In genomic region chr19:11180346-11180745, GRCh38 we compare ENCODE assay signal across 12 cellular contexts. TPM values are rescaled to one million over a fixed set of nuclear protein-coding genes. Genes with fewer than 3 reads are reported as not detected.
A peak's percentile ranks its signal among the peaks of the same experiment; 100 is the strongest.
DNase-seq lines count a peak whose midpoint lies in the region; ATAC-seq and TF ChIP-seq lines count a peak whose summit lies in the region.
"Had no signal": no experiment of that assay in that cellular context is flagged by ENCODE, and none has a peak within 500 bp of the region (broad histone marks: within the 10 kb centered on the region; RNA-seq: fewer than 3 reads in every experiment).

No MANE protein-coding gene starts in this region.

- no peaks in the 10 kb centered on the region for H3K27me3 ChIP-seq in right cardiac atrium (ENCODE audit: control insufficient read depth, insufficient read depth)

- H3K27me3 Mint-ChIP-seq in T-helper 17 cell = peaks cover 5% of the 10 kb centered on the region
- H3K27me3 Mint-ChIP-seq in stimulated activated memory B cell treated with anti-CD40 and anti-IgM and Interleukin-4, amounts not matched to agents 10 μg/mL and 1 μg/mL and 100 μg/mL, for 72 hours = peaks cover 56% of the 10 kb centered on the region
- H3K27me3 Mint-ChIP-seq in activated naive CD4-positive, alpha-beta T cell treated with anti-CD3 and anti-CD28 coated beads for 36 hours (ENCODE audit: low read depth) = no peaks in the 10 kb centered on the region

- no peak for TF ChIP-seq CTCF in GM13977 (IDR thresholded peaks at IDR 0.05; ENCODE audit: extremely low read depth, insufficient read depth, missing control alignments)

- peak overlapping the region; percentile 72 for H3K27ac Mint-ChIP-seq in T-helper 17 cell
- H3K27ac Mint-ChIP-seq in stimulated activated memory B cell treated with anti-CD40 and anti-IgM and Interleukin-4, amounts not matched to agents 10 μg/mL and 1 μg/mL and 100 μg/mL, for 72 hours = peak overlapping the region; percentile 27
- H3K27ac Mint-ChIP-seq in activated naive CD4-positive, alpha-beta T cell treated with anti-CD3 and anti-CD28 coated beads for 36 hours = no peak overlapping the region
- H3K27ac Mint-ChIP-seq: activated naive CD8-positive, alpha-beta T cell had no signal

- no peaks in the 10 kb centered on the region for H3K36me3 Mint-ChIP-seq in T-helper 17 cell (ENCODE audit: low read depth)
- no peaks in the 10 kb centered on the region for H3K36me3 Mint-ChIP-seq in stimulated activated memory B cell treated with anti-CD40 and anti-IgM and Interleukin-4, amounts not matched to agents 10 μg/mL and 1 μg/mL and 100 μg/mL, for 72 hours
- no peaks in the 10 kb centered on the region for H3K36me3 Mint-ChIP-seq in activated naive CD4-positive, alpha-beta T cell treated with anti-CD3 and anti-CD28 coated beads for 36 hours (ENCODE audit: low read depth)
- H3K36me3 Mint-ChIP-seq: CD4-positive, CD25-positive, alpha-beta regulatory T cell had no signal

- ATAC-seq in T-helper 17 cell (no peak), right cardiac atrium (peak; percentile 54 to 59)
- no peak for ATAC-seq in stimulated activated memory B cell treated with anti-CD40 and anti-IgM and Interleukin-4, amounts not matched to agents 10 μg/mL and 1 μg/mL and 100 μg/mL, for 72 hours

- CTCF ChIA-PET in activated naive CD4-positive, alpha-beta T cell treated with anti-CD3 and anti-CD28 coated beads for 36 hours (lab: Charles Lee) = no interaction called here

- peak overlapping the region; percentile 79 for H3K27ac ChIP-seq in right cardiac atrium (ENCODE audit: low read length)

- peaks cover 6% of the 10 kb centered on the region for H3K4me1 Mint-ChIP-seq in T-helper 17 cell
- peaks cover 23% of the 10 kb centered on the region for H3K4me1 Mint-ChIP-seq in stimulated activated memory B cell treated with anti-CD40 and anti-IgM and Interleukin-4, amounts not matched to agents 10 μg/mL and 1 μg/mL and 100 μg/mL, for 72 hours
- H3K4me1 Mint-ChIP-seq in activated naive CD4-positive, alpha-beta T cell treated with anti-CD3 and anti-CD28 coated beads for 36 hours (ENCODE audit: low read depth) = no peaks in the 10 kb centered on the region

- peaks cover 9% of the 10 kb centered on the region for H3K4me1 ChIP-seq in right cardiac atrium (ENCODE audit: control insufficient read depth, insufficient read depth, low read length)

- no peak overlapping the region for H3K4me3 Mint-ChIP-seq in T-helper 17 cell
- peak overlapping the region; percentile 63 for H3K4me3 Mint-ChIP-seq in stimulated activated memory B cell treated with anti-CD40 and anti-IgM and Interleukin-4, amounts not matched to agents 10 μg/mL and 1 μg/mL and 100 μg/mL, for 72 hours
- H3K4me3 Mint-ChIP-seq in activated naive CD4-positive, alpha-beta T cell treated with anti-CD3 and anti-CD28 coated beads for 36 hours = no peak overlapping the region
- H3K4me3 Mint-ChIP-seq: activated naive CD8-positive, alpha-beta T cell had no signal

- peak; percentile 9 for DNase-seq in GM13977 (ENCODE audit: low spot score)
- DNase-seq in T-helper 17 cell = no peak
- DNase-seq in right cardiac atrium = peak in 2 of 3 donors; percentile 58 to 76
- no peak for DNase-seq in NCI-H2107 (lab: John Stamatoyannopoulos, UW)
- DNase-seq in activated CD4-positive, alpha-beta T cell treated with anti-CD3 and anti-CD28 coated beads for 48 hours = no peak
- no peak for DNase-seq in GOT3 (lab: John Stamatoyannopoulos, UW)
- no peak for DNase-seq in activated naive CD4-positive, alpha-beta T cell treated with anti-CD3 and anti-CD28 coated beads for 36 hours
- DNase-seq: GDM1 had no signal

- no peaks in the 10 kb centered on the region for H3K9me3 ChIP-seq in T-helper 17 cell (ENCODE audit: control insufficient read depth, low read length, poor library complexity, severe bottlenecking)
- H3K9me3 ChIP-seq in right cardiac atrium (ENCODE audit: control insufficient read depth, low read length) = no peaks in the 10 kb centered on the region

- H3K9me3 Mint-ChIP-seq in stimulated activated memory B cell treated with anti-CD40 and anti-IgM and Interleukin-4, amounts not matched to agents 10 μg/mL and 1 μg/mL and 100 μg/mL, for 72 hours = no peaks in the 10 kb centered on the region
- no peaks in the 10 kb centered on the region for H3K9me3 Mint-ChIP-seq in activated naive CD4-positive, alpha-beta T cell treated with anti-CD3 and anti-CD28 coated beads for 36 hours
- H3K9me3 Mint-ChIP-seq: CD4-positive, CD25-positive, alpha-beta regulatory T cell had no signal

- in situ Hi-C loops in GM13977 (cut with MboI; ENCODE audit: low pct_unique_long_range_greater_than_20kb, low sequenced_read_pairs, unreplicated experiment) = no loop called here

- no peak overlapping the region for H3K4me3 ChIP-seq in right cardiac atrium (ENCODE audit: low read length)

- intact Hi-C loops in right cardiac atrium (cut with DNase I) = no loop called here
- intact Hi-C loops in activated naive CD4-positive, alpha-beta T cell treated with anti-CD3 and anti-CD28 coated beads for 36 hours (cut with micrococcal nuclease) = no loop called here

- 41% methylated on average over 8 of the region's 8 CpGs for WGBS in right cardiac atrium

RNA-seq across cellular contexts. Expression of gene KANK2, which starts 17.0 kb away (rescaled TPM):
- under 1 TPM; 0.63 to 0.72 TPM for total RNA-seq in T-helper 17 cell
- 100 to 1,000 TPM; 244 to 324 (median 295) TPM for total RNA-seq in right cardiac atrium
- 259 TPM for polyA plus RNA-seq in right cardiac atrium
- 1 to 10 TPM; 1.5 to 2.0 TPM for total RNA-seq in activated naive CD4-positive, alpha-beta T cell treated with anti-CD3 and anti-CD28 coated beads for 36 hours

RNA-seq across cellular contexts. Expression of gene SPC24, which starts 24.8 kb away (rescaled TPM):
- total RNA-seq in T-helper 17 cell (under 1 TPM; 0.62 to 0.89 TPM), right cardiac atrium (1 to 10 TPM in 3 of 4 donors, under 1 TPM in 1; 0.56 to 4.4 (median 3.4) TPM)
- 1.6 TPM for polyA plus RNA-seq in right cardiac atrium
- total RNA-seq in activated naive CD4-positive, alpha-beta T cell treated with anti-CD3 and anti-CD28 coated beads for 36 hours = 100 to 1,000 TPM in 1 of 2 experiments, 10 to 100 TPM in 1; 94.7 to 102 TPM

RNA-seq across cellular contexts. Expression of gene ANGPTL8, which starts 59.1 kb away (rescaled TPM):
- total RNA-seq in T-helper 17 cell (not detected), right cardiac atrium (under 1 TPM in 3 of 4 donors, not detected in 1; 0.47 to 0.84 (median 0.51) TPM)
- 4.8 TPM for polyA plus RNA-seq in right cardiac atrium
- total RNA-seq in activated naive CD4-positive, alpha-beta T cell treated with anti-CD3 and anti-CD28 coated beads for 36 hours = not detected
- total RNA-seq: CD4-positive, CD25-positive, alpha-beta regulatory T cell; T-helper 2 cell treated with Interferon-gamma antibody and Interleukin-4, amounts not matched to agents 100 ng/mL and 5 ng/mL, for 36 hours had no signal
- polyA plus RNA-seq: CD4-positive, CD25-positive, alpha-beta regulatory T cell had no signal

Comparison
In these comparisons a context has a peak if more than half of its experiments do, and no peak if none do; other contexts are left out.
1. DNase-seq: peak in GM13977 (single experiment) and right cardiac atrium (2 of 3); none in T-helper 17 cell (0 of 3), NCI-H2107 (single experiment), activated CD4-positive, alpha-beta T cell treated with anti-CD3 and anti-CD28 coated beads for 48 hours (single experiment), GOT3 (single experiment) and activated naive CD4-positive, alpha-beta T cell treated with anti-CD3 and anti-CD28 coated beads for 36 hours (single experiment).
2. ATAC-seq: peak in right cardiac atrium (2 of 2); none in T-helper 17 cell (single experiment) and stimulated activated memory B cell treated with anti-CD40 and anti-IgM and Interleukin-4, amounts not matched to agents 10 μg/mL and 1 μg/mL and 100 μg/mL, for 72 hours (single experiment).
3. RNA of gene KANK2, which starts 17.0 kb away (total RNA-seq): 244 to 324 TPM in right cardiac atrium; 1.5 to 2.0 TPM in activated naive CD4-positive, alpha-beta T cell treated with anti-CD3 and anti-CD28 coated beads for 36 hours and 0.63 to 0.72 TPM in T-helper 17 cell; every median in the first group is over 10 times any median in the second.
4. RNA of gene SPC24, which starts 24.8 kb away (total RNA-seq): 94.7 to 102 TPM in activated naive CD4-positive, alpha-beta T cell treated with anti-CD3 and anti-CD28 coated beads for 36 hours; 0.56 to 4.4 TPM in right cardiac atrium and 0.62 to 0.89 TPM in T-helper 17 cell; every median in the first group is over 10 times any median in the second.